Comparison of ENCODE assay signal across 23 cellular contexts in genomic region chr18:53649621-53650020, GRCh38.
DNase-seq lines count a peak whose midpoint lies in the region; ATAC-seq, FAIRE-seq and TF ChIP-seq lines count a peak whose summit lies in the region.
"Had no signal": no experiment of that assay in that cellular context is flagged by ENCODE, and none has a peak within 500 bp of the region (broad histone marks: within the 10 kb centered on the region; RNA-seq: fewer than 3 reads in every experiment).

No MANE protein-coding gene starts in this region.

- H3K4me3 ChIP-seq in GM23338 (no peak overlapping the region), GM12878 (no peak overlapping the region), neural progenitor cell (no peak overlapping the region)
- H3K4me3 ChIP-seq: A549; BLaER1 treated with 17β-estradiol and CSF1 and Interleukin-3, amounts not matched to agents 10 nM and 100 nM had no signal

- H3K4me1 ChIP-seq in GM23338 (ENCODE audit: insufficient read depth): no peaks in the 10 kb centered on the region
- no peaks in the 10 kb centered on the region for H3K4me1 ChIP-seq in GM12878 (ENCODE audit: control insufficient read depth, insufficient read depth, low read length)
- H3K4me1 ChIP-seq in neural progenitor cell: peaks cover 7% of the 10 kb centered on the region
- H3K4me1 ChIP-seq: A549; BLaER1 treated with 17β-estradiol and CSF1 and Interleukin-3, amounts not matched to agents 10 nM and 100 nM; Caco-2 had no signal

- DNase-seq in GM23338 (ENCODE audit: low spot score): no peak
- DNase-seq in GM12878 (ENCODE audit: low read depth, low spot score): no peak
- DNase-seq in iPS-NIHi7 (ENCODE audit: extremely low spot score): peak; percentile 11
- no peak for DNase-seq in neural progenitor cell (ENCODE audit: low spot score)
- DNase-seq in SW480 (ENCODE audit: low spot score): no peak
- no peak for DNase-seq in activated CD4-positive, alpha-beta T cell treated with anti-CD3 and anti-CD28 coated beads, Interleukin-2, amount 50 U/mL, for 4 hours
- DNase-seq in T-helper 2 cell: no peak
- DNase-seq in HFFc6: no peak
- DNase-seq: AML-193; Caco-2; Calu3; CD4-positive, alpha-beta T cell; CD8-positive, alpha-beta T cell; DMS79 treated with DMSO at 0.1 percent for 48 hours; GF-D8 had no signal

- POLR2A ChIA-PET in GM12878 (lab: Charles Lee): no interaction called here

- no peaks in the 10 kb centered on the region for H3K9me2 ChIP-seq in GM23338 (ENCODE audit: insufficient read depth)

- RAD21 ChIA-PET in GM12878 (lab: Charles Lee; ENCODE audit: unreplicated experiment): no interaction called here

- H3K27ac ChIP-seq in GM23338 (ENCODE audit: low read depth) (no peak overlapping the region), GM12878 (ENCODE audit: control insufficient read depth, insufficient read depth) (no peak overlapping the region), neural progenitor cell (no peak overlapping the region)
- H3K27ac ChIP-seq: 22Rv1; A549; BLaER1 treated with 17β-estradiol and CSF1 and Interleukin-3, amounts not matched to agents 10 nM and 100 nM; C4-2B had no signal

- no peak for TF ChIP-seq POLR2A in GM12878 (IDR thresholded peaks at IDR 0.05; ENCODE audit: low read depth, low read length)

- no TSS peak for BruUV-seq in GM12878 (replicated peaks; lab: Mats Ljungman, UMichigan)

- H3K79me2 ChIP-seq in GM23338 (replicated peaks; ENCODE audit: insufficient read depth) (no peaks in the 10 kb centered on the region), GM12878 (ENCODE audit: control insufficient read depth, insufficient read depth, low read length) (no peaks in the 10 kb centered on the region), neural progenitor cell (ENCODE audit: low read depth) (no peaks in the 10 kb centered on the region)

- H3K27me3 ChIP-seq in GM23338 (ENCODE audit: insufficient read depth): no peaks in the 10 kb centered on the region
- H3K27me3 ChIP-seq in GM12878 (replicated peaks in 1 of 2; ENCODE audit: control insufficient read depth in 2 of 2, insufficient read depth in 2 of 2, low read length in 1 of 2): no peaks in the 10 kb centered on the region
- H3K27me3 ChIP-seq in neural progenitor cell: no peaks in the 10 kb centered on the region
- H3K27me3 ChIP-seq: BLaER1 treated with 17β-estradiol and CSF1 and Interleukin-3, amounts not matched to agents 10 nM and 100 nM had no signal

- intact Hi-C loops in GM12878 (cut with micrococcal nuclease; ENCODE audit: unreplicated experiment): no loop called here

- FAIRE-seq in GM12878 (lab: Jason Lieb, UNC): peak; percentile 18
- FAIRE-seq: A549, D721Med, GM12892, GM18507 had no signal

- H2AFZ ChIP-seq in GM23338 (0 out of 2 replicates have a peak overlapping the region, but pooled peaks have one; percentile 33), GM12878 (ENCODE audit: control insufficient read depth, low read depth, low read length) (no peak overlapping the region), neural progenitor cell (replicated peaks) (peak overlapping the region; percentile 70)

- no peaks in the 10 kb centered on the region for H3K9me3 Mint-ChIP-seq in GM23338
- H3K9me3 Mint-ChIP-seq in neural progenitor cell: no peaks in the 10 kb centered on the region
- H3K9me3 Mint-ChIP-seq in HFFc6: peaks cover 42% of the 10 kb centered on the region

- H3F3A ChIP-seq in GM23338 (replicated peaks; ENCODE audit: low read depth): no peaks in the 10 kb centered on the region
- no peaks in the 10 kb centered on the region for H3F3A ChIP-seq in neural progenitor cell (ENCODE audit: low read depth)

- H3K4me3 Mint-ChIP-seq in GM23338 (no peak overlapping the region), neural progenitor cell (no peak overlapping the region), HFFc6 (no peak overlapping the region)
- H3K4me3 Mint-ChIP-seq: B cell; CD4-positive, alpha-beta T cell; CD8-positive, alpha-beta T cell had no signal

- in situ Hi-C loops in GM12878 (cut with MboI): no loop called here

- ATAC-seq in GM23338 (no peak), GM12878 (no peak)
- ATAC-seq: A549; CD8-positive, alpha-beta T cell had no signal

- CTCF ChIA-PET in GM12878 (lab: Yijun Ruan, JAX): no interaction called here

- H3K4me2 ChIP-seq in GM23338 (no peak overlapping the region), GM12878 (ENCODE audit: control insufficient read depth, insufficient read depth) (no peak overlapping the region), neural progenitor cell (no peak overlapping the region)
- H3K4me2 ChIP-seq: A549; BLaER1 treated with 17β-estradiol and CSF1 and Interleukin-3, amounts not matched to agents 10 nM and 100 nM had no signal

- H3K9me3 ChIP-seq in GM12878 (replicated peaks; ENCODE audit: control insufficient read depth, insufficient read depth, low read length) (no peaks in the 10 kb centered on the region), neural progenitor cell (ENCODE audit: low read depth) (no peaks in the 10 kb centered on the region)
- H3K9me3 ChIP-seq: A549; BLaER1 treated with 17β-estradiol and CSF1 and Interleukin-3, amounts not matched to agents 10 nM and 100 nM; Caco-2 had no signal

- no peak for TF ChIP-seq RAD21 in GM12878 (IDR thresholded peaks at IDR 0.05; ENCODE audit: insufficient read depth, low read depth, low read length)

- H3K27me3 Mint-ChIP-seq in GM23338 (ENCODE audit: insufficient read depth, low read depth, poor library complexity): no peaks in the 10 kb centered on the region
- H3K27me3 Mint-ChIP-seq in neural progenitor cell (ENCODE audit: insufficient read depth, low read depth): peaks cover 2% of the 10 kb centered on the region
- H3K27me3 Mint-ChIP-seq in HFFc6 (ENCODE audit: insufficient read depth): no peaks in the 10 kb centered on the region
- H3K27me3 Mint-ChIP-seq: B cell; CD4-positive, alpha-beta T cell had no signal

- 12% methylated on average over 3 of the region's 3 CpGs for whole genome bisulfite sequencing in GM12878 (ENCODE audit: insufficient coverage, insufficient replicate concordance, low lambda C conversion rate, missing lambda C conversion rate)

- H3K4me1 Mint-ChIP-seq in GM23338: peaks cover 3% of the 10 kb centered on the region; the same call in 1 of the 3 replicates
- H3K4me1 Mint-ChIP-seq in neural progenitor cell: peaks cover 6% of the 10 kb centered on the region
- H3K4me1 Mint-ChIP-seq in HFFc6 (ENCODE audit: low read depth): no peaks in the 10 kb centered on the region
- H3K4me1 Mint-ChIP-seq: B cell had no signal

- TF ChIP-seq EP300 in GM12878 (IDR thresholded peaks at IDR 0.05; ENCODE audit: borderline replicate concordance in 1 of 2, control insufficient read depth in 1 of 2, low read depth in 2 of 2, low read length in 2 of 2): no peak

- H3K36me3 ChIP-seq in GM23338 (ENCODE audit: insufficient read depth) (no peaks in the 10 kb centered on the region), GM12878 (ENCODE audit: control insufficient read depth in 2 of 2, insufficient read depth in 2 of 2, low read length in 1 of 2) (no peaks in the 10 kb centered on the region), neural progenitor cell (no peaks in the 10 kb centered on the region)
- H3K36me3 ChIP-seq: BLaER1 treated with 17β-estradiol and CSF1 and Interleukin-3, amounts not matched to agents 10 nM and 100 nM had no signal

- no peak overlapping the region for H3K9ac ChIP-seq in GM12878 (ENCODE audit: control insufficient read depth, insufficient read depth, low read length)
- H3K9ac ChIP-seq in neural progenitor cell: no peak overlapping the region
- H3K9ac ChIP-seq: BLaER1 treated with 17β-estradiol and CSF1 and Interleukin-3, amounts not matched to agents 10 nM and 100 nM had no signal

- SMC1A ChIA-PET in GM12878 (lab: Charles Lee; ENCODE audit: uncharacterized antibody, unreplicated experiment): no interaction called here

- H4K20me1 ChIP-seq in GM23338 (replicated peaks; ENCODE audit: insufficient read depth) (no peaks in the 10 kb centered on the region), GM12878 (ENCODE audit: control insufficient read depth, insufficient read depth) (no peaks in the 10 kb centered on the region), neural progenitor cell (ENCODE audit: low read depth) (no peaks in the 10 kb centered on the region)
- H4K20me1 ChIP-seq: BLaER1 treated with 17β-estradiol and CSF1 and Interleukin-3, amounts not matched to agents 10 nM and 100 nM had no signal

- H3K27ac Mint-ChIP-seq in GM23338: no peak overlapping the region
- no peak overlapping the region for H3K27ac Mint-ChIP-seq in neural progenitor cell
- H3K27ac Mint-ChIP-seq in HFFc6: no peak overlapping the region
- H3K27ac Mint-ChIP-seq: B cell; CD4-positive, alpha-beta T cell; CD8-positive, alpha-beta T cell had no signal

- no peaks in the 10 kb centered on the region for H3K36me3 Mint-ChIP-seq in GM23338 (ENCODE audit: low read depth)
- H3K36me3 Mint-ChIP-seq in neural progenitor cell: no peaks in the 10 kb centered on the region
- no peaks in the 10 kb centered on the region for H3K36me3 Mint-ChIP-seq in HFFc6 (ENCODE audit: low read depth)
- H3K36me3 Mint-ChIP-seq: CD8-positive, alpha-beta T cell had no signal

- TF ChIP-seq CTCF in GM23338 (conservative IDR thresholded peaks at IDR 0.05; ENCODE audit: low read depth in 2 of 2): no peak
- no peak for TF ChIP-seq CTCF in GM12878 (IDR thresholded peaks at IDR 0.05 in 2 of 3, conservative IDR thresholded peaks at IDR 0.05 in 1 of 3; ENCODE audit: control insufficient read depth in 2 of 3, extremely low read depth in 1 of 3, insufficient read depth in 1 of 3, low read depth in 3 of 3, low read length in 3 of 3)
- no peak for TF ChIP-seq CTCF in neural progenitor cell (IDR thresholded peaks at IDR 0.05)
- no peak for TF ChIP-seq CTCF in HFFc6 (IDR thresholded peaks at IDR 0.05)

TF ChIP-seq in GM23338, 12 proteins besides CTCF, POLR2A, EP300 and RAD21 (continues in another document):
- TF ChIP-seq ZNF331 (CRISPR knock-in tag; IDR thresholded peaks at IDR 0.05; ENCODE audit: low read depth): no peak
- TF ChIP-seq EZH2 (IDR thresholded peaks at IDR 0.05; ENCODE audit: low read depth, unreplicated experiment): no peak

TF ChIP-seq in GM12878, 131 proteins besides CTCF, POLR2A, EP300 and RAD21 (continues in another document):
- TF ChIP-seq TAF1 (IDR thresholded peaks at IDR 0.05; ENCODE audit: borderline replicate concordance, low read depth, low read length) (no peak), CBX5 (IDR thresholded peaks at IDR 0.05; ENCODE audit: low read depth) (no peak), LARP7 (IDR thresholded peaks at IDR 0.05) (no peak)
